20 cellular contexts compared by ENCODE assay signal in the genomic region with DNA sequence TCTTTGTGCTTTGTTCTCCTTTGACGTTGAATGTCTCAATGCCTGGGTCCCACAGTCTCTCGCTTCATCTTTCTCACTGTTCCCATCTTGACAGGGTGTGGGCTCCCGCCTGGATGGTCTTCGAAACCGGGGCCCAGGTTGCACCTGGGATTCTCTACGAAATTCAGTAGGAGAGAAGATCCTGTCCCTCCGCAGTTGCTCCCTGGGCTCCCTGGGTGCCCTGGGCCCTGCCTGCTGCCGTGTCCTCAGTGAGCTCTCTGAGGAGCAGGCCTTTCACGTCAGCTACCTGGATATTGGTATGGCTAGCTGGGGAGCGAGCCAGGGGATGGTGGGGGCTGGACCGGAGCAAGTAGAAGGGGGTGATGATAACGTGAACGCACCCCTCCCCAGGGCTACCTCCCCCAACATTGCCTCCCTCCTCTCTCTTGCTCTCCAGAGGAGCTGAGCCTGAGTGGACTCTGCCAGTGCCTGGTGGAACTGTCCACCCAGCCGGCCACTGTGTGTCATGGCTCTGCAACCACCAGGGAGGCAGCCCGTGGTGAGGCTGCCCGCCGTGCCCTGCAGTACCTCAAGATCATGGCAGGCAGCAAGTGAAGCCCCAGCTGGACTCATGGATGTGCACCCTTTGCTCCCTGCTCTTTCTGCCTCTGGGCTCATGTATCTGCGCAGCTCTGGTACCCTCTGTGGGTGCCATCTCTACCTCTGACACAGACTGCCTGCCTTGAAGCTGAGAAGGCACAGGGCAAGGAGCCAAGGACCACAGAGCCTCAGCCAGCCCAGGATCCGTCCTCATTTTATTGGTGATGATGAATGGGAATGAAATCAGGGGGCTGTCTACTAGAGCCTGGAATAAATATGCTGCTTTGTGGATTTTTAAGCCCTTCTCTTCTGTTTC. TPM values are rescaled to one million over a fixed set of nuclear protein-coding genes. Genes with fewer than 3 reads are reported as not detected.
DNase-seq lines count a peak whose midpoint lies in the region; ATAC-seq, FAIRE-seq and TF ChIP-seq lines count a peak whose summit lies in the region.
"Had no signal": no experiment of that assay in that cellular context is flagged by ENCODE, and none has a peak within 500 bp of the region (broad histone marks: within the 10 kb centered on the region; RNA-seq: fewer than 3 reads in every experiment).

No MANE protein-coding gene starts in this region.

- H3K27ac ChIP-seq in breast epithelium: peak overlapping the region; percentile 45
- peak overlapping the region; percentile 9 to 43 for H3K27ac ChIP-seq in aorta (ENCODE audit: low read depth in 1 of 2, low read length in 2 of 2)
- H3K27ac ChIP-seq in trophoblast cell (ENCODE audit: low read depth, low read length): no peak overlapping the region
- H3K27ac ChIP-seq: epithelial cell of prostate, lower lobe of right lung, upper lobe of right lung had no signal

- peaks cover 8% of the 10 kb centered on the region for H3K79me2 ChIP-seq in trophoblast cell (ENCODE audit: control insufficient read depth, insufficient read depth, low read length, poor library complexity)

- H3K27me3 ChIP-seq in breast epithelium (no peaks in the 10 kb centered on the region), aorta (ENCODE audit: control insufficient read depth in 1 of 2, insufficient read depth in 2 of 2, low read length in 1 of 2) (no peaks in the 10 kb centered on the region), trophoblast cell (ENCODE audit: insufficient read depth, low read length) (no peaks in the 10 kb centered on the region)
- H3K27me3 ChIP-seq: spleen, upper lobe of right lung had no signal

- H3K36me3 Mint-ChIP-seq in MCF 10A (ENCODE audit: insufficient read depth, unreplicated experiment): peaks cover 59% of the 10 kb centered on the region
- H3K36me3 Mint-ChIP-seq in chondrocyte (ENCODE audit: low read depth): peaks cover 3% of the 10 kb centered on the region
- no peaks in the 10 kb centered on the region for H3K36me3 Mint-ChIP-seq in neural crest cell (ENCODE audit: low read depth)

- no peak for DNase-seq in breast epithelium (ENCODE audit: low spot score in 2 of 2)
- DNase-seq in MCF 10A (ENCODE audit: unreplicated experiment): no peak
- DNase-seq in chondrocyte (ENCODE audit: low spot score): no peak
- DNase-seq in neural crest cell (ENCODE audit: low read depth, low spot score): no peak
- peak; percentile 46 to 72 for DNase-seq in aorta
- no peak for DNase-seq in trophoblast cell
- no peak for DNase-seq in NCI-H526 treated with DMSO at 0.1 percent for 48 hours (lab: John Stamatoyannopoulos, UW)
- DNase-seq in HTR-8/SVneo (ENCODE audit: insufficient read length, low spot score): no peak
- DNase-seq: activated gamma-delta T cell treated with Interleukin-2 at 50 U/mL for 16 hours, DMS153, lower lobe of right lung, NCI-H1694 treated with DMSO at 0.1 percent for 48 hours, NCI-H526, spleen, upper lobe of right lung had no signal

- TF ChIP-seq CTCF in breast epithelium (IDR thresholded peaks at IDR 0.05) (no peak), MCF 10A (IDR thresholded peaks at IDR 0.05; ENCODE audit: unreplicated experiment) (no peak), chondrocyte (IDR thresholded peaks at IDR 0.05) (no peak), neural crest cell (conservative IDR thresholded peaks at IDR 0.05) (no peak)

- H2AK5ac ChIP-seq in trophoblast cell (ENCODE audit: low read length): no peak overlapping the region

- H2AFZ ChIP-seq in trophoblast cell (ENCODE audit: insufficient read depth, low read length, poor library complexity): no peak overlapping the region

- H3K27ac Mint-ChIP-seq in MCF 10A (ENCODE audit: low read depth, unreplicated experiment) (no peak overlapping the region), chondrocyte (ENCODE audit: unreplicated experiment) (peak overlapping the region; percentile 87), neural crest cell (ENCODE audit: unreplicated experiment) (no peak overlapping the region)

- H3K4me3 Mint-ChIP-seq in MCF 10A (ENCODE audit: unreplicated experiment) (no peak overlapping the region), chondrocyte (ENCODE audit: unreplicated experiment) (peak overlapping the region; percentile 4), neural crest cell (peak overlapping the region; percentile 34)
- H3K4me3 Mint-ChIP-seq: central memory CD8-positive, alpha-beta T cell had no signal

- intact Hi-C loops in breast epithelium (cut with DNase I; ENCODE audit: low total_unique reads) (no loop called here), MCF 10A (cut with micrococcal nuclease) (loop anchor here (2.0 kb wide), 1 partner anchor 61 kb away; no protein-coding TSS in a partner anchor), aorta (cut with DNase I) (loop anchor here (5.0 to 10.0 kb wide), 2 partner anchors 154 to 181 kb away; a partner anchor contains a TSS)

- H3K4me3 ChIP-seq in breast epithelium: no peak overlapping the region
- H3K4me3 ChIP-seq in aorta (ENCODE audit: low read length in 2 of 2): no peak overlapping the region
- no peak overlapping the region for H3K4me3 ChIP-seq in trophoblast cell (ENCODE audit: low read depth, low read length)
- H3K4me3 ChIP-seq: GM12878, lower lobe of right lung, spleen, upper lobe of right lung had no signal

- H3K27me3 Mint-ChIP-seq in MCF 10A (ENCODE audit: insufficient read depth, unreplicated experiment) (no peaks in the 10 kb centered on the region), chondrocyte (ENCODE audit: low read depth) (no peaks in the 10 kb centered on the region), neural crest cell (ENCODE audit: low read depth) (peaks cover 3% of the 10 kb centered on the region)
- H3K27me3 Mint-ChIP-seq: central memory CD8-positive, alpha-beta T cell had no signal

- H3K4me2 ChIP-seq in trophoblast cell (ENCODE audit: low read length): no peak overlapping the region

- ATAC-seq in aorta (ENCODE audit: low FRiP score): no peak
- ATAC-seq: GM12878, lower lobe of right lung, upper lobe of right lung had no signal

- 69 to 70% methylated on average over 19 of the region's 19 CpGs for WGBS in aorta, 2 donors
- WGBS in trophoblast cell (ENCODE audit: extremely low coverage, insufficient coverage, insufficient read length): no CpG with 5 or more reads among the region's 19 CpGs

- peaks cover 11% of the 10 kb centered on the region for H3K79me1 ChIP-seq in trophoblast cell (ENCODE audit: low read length)

- no peak overlapping the region for H3K14ac ChIP-seq in trophoblast cell (ENCODE audit: low read length)

- H2BK12ac ChIP-seq in trophoblast cell (ENCODE audit: low read length): no peak overlapping the region

- H4K12ac ChIP-seq in trophoblast cell (ENCODE audit: low read depth, low read length): no peak overlapping the region

- H3K36me3 ChIP-seq in breast epithelium: no peaks in the 10 kb centered on the region
- H3K36me3 ChIP-seq in aorta (ENCODE audit: control insufficient read depth in 1 of 2, insufficient read depth in 2 of 2, low read length in 1 of 2): no peaks in the 10 kb centered on the region
- H3K36me3 ChIP-seq in trophoblast cell (ENCODE audit: control insufficient read depth in 1 of 2, insufficient read depth in 2 of 2, low read length in 2 of 2): peaks cover 37 to 53% of the 10 kb centered on the region in 2 experiments

- H3K9me3 ChIP-seq in breast epithelium (no peaks in the 10 kb centered on the region), aorta (ENCODE audit: control insufficient read depth, low read length) (no peaks in the 10 kb centered on the region), trophoblast cell (ENCODE audit: insufficient read depth, low read depth, low read length) (peaks cover 5% of the 10 kb centered on the region)
- H3K9me3 ChIP-seq: lower lobe of right lung, spleen, upper lobe of right lung had no signal

- H2BK120ac ChIP-seq in trophoblast cell (ENCODE audit: insufficient read depth, low read length, poor library complexity): no peak overlapping the region

- no peak for TF ChIP-seq POLR2A in breast epithelium (IDR thresholded peaks at IDR 0.05)

- H3K18ac ChIP-seq in trophoblast cell (ENCODE audit: low read length): no peak overlapping the region

- CTCF ChIA-PET in MCF 10A (lab: Yijun Ruan, JAX): interaction anchor here (0.6 to 0.8 kb wide), 2 partner anchors 9 to 82 kb away, joined by 3 read pairs; no protein-coding TSS in a partner anchor

- H3K9me3 Mint-ChIP-seq in MCF 10A (ENCODE audit: unreplicated experiment) (no peaks in the 10 kb centered on the region), chondrocyte (ENCODE audit: low read depth) (no peaks in the 10 kb centered on the region), neural crest cell (no peaks in the 10 kb centered on the region)
- H3K9me3 Mint-ChIP-seq: central memory CD8-positive, alpha-beta T cell had no signal

- BruUV-seq in MCF 10A (replicated peaks; lab: Mats Ljungman, UMichigan): no TSS peak

- H3K4me1 Mint-ChIP-seq in MCF 10A (ENCODE audit: insufficient read depth, unreplicated experiment): peaks cover 12% of the 10 kb centered on the region
- peaks cover 41% of the 10 kb centered on the region for H3K4me1 Mint-ChIP-seq in chondrocyte (ENCODE audit: low read depth)
- H3K4me1 Mint-ChIP-seq in neural crest cell: peaks cover 8% of the 10 kb centered on the region

- no peak for FAIRE-seq in HTR-8/SVneo (lab: Jason Lieb, UNC)
- FAIRE-seq: GM12878 had no signal

- H4K91ac ChIP-seq in trophoblast cell (ENCODE audit: low read depth, low read length): no peak overlapping the region

- H3K4me1 ChIP-seq in breast epithelium: peaks cover 7 to 8% of the 10 kb centered on the region in 2 donors
- H3K4me1 ChIP-seq in aorta (ENCODE audit: control insufficient read depth in 1 of 2, insufficient read depth in 2 of 2, low read length in 2 of 2): no peaks in the 10 kb centered on the region
- H3K4me1 ChIP-seq in trophoblast cell (ENCODE audit: control insufficient read depth in 1 of 2, insufficient read depth in 2 of 2, low read length in 2 of 2): peaks cover 8% of the 10 kb centered on the region in 2 experiments

- H3K9ac ChIP-seq in trophoblast cell (ENCODE audit: low read length): no peak overlapping the region

- no peak overlapping the region for H3K23ac ChIP-seq in trophoblast cell (ENCODE audit: low read length)

- H2BK5ac ChIP-seq in trophoblast cell (ENCODE audit: low read depth, low read length, poor library complexity): no peak overlapping the region

- no peak overlapping the region for H3K4ac ChIP-seq in trophoblast cell (ENCODE audit: low read depth, low read length)

- no peak overlapping the region for H4K8ac ChIP-seq in trophoblast cell (ENCODE audit: low read depth, low read length)

- POLR2A ChIA-PET in MCF 10A (lab: Yijun Ruan, JAX): interaction anchor here (0.6 to 1.2 kb wide), 4 partner anchors 11 to 22 kb away, joined by 3 read pairs; no protein-coding TSS in a partner anchor

RNA-seq across cellular contexts. Expression of a gene that starts 1.5 kb away (rescaled TPM):
- total RNA-seq in breast epithelium: under 1 TPM in 1 of 3 donors, not detected in 2; 0.98 TPM
- total RNA-seq in MCF 10A (2022): not detected in 2 replicates
- 0.92 TPM in 1 of 3 replicates, not detected in the others for total RNA-seq in chondrocyte
- 0.73 TPM in 1 of 2 replicates, not detected in the other for total RNA-seq in neural crest cell
- not detected for total RNA-seq in aorta
- 10 to 100 TPM in 1 of 2 donors, 1 to 10 TPM in 1; 5.1 to 14.4 TPM for polyA plus RNA-seq in aorta
- polyA plus RNA-seq in trophoblast cell (2013): 0.18 and 0.23 TPM in 2 replicates
- total RNA-seq: lower lobe of right lung; omental fat pad; spleen; T-helper 2 cell treated with Interferon-gamma antibody and Interleukin-4, amounts not matched to agents 100 ng/mL and 5 ng/mL, for 36 hours; upper lobe of right lung had no signal

RNA-seq across cellular contexts. Expression of a gene that starts 4.7 kb away (rescaled TPM):
- total RNA-seq in breast epithelium (10 to 100 TPM; 24.8 to 45.1 (median 37.0) TPM), MCF 10A (2022) (26.4 and 27.8 TPM in 2 replicates), chondrocyte (23.5 to 34.0 TPM (median 24.1 TPM) in 3 replicates), neural crest cell (66.6 and 73.1 TPM in 2 replicates), aorta (10 to 100 TPM; 11.5 to 22.5 TPM)
- polyA plus RNA-seq in aorta: 10 to 100 TPM in 1 of 2 donors, 1 to 10 TPM in 1; 8.8 to 36.3 TPM
- 27.8 and 29.3 TPM in 2 replicates for polyA plus RNA-seq in trophoblast cell (2013)

RNA-seq across cellular contexts. Expression of a gene that starts 6.5 kb away (rescaled TPM):
- total RNA-seq in breast epithelium (10 to 100 TPM; 16.4 to 28.8 (median 24.6) TPM), MCF 10A (2022) (4.6 and 5.9 TPM in 2 replicates), chondrocyte (25.5 to 30.6 TPM (median 26.9 TPM) in 3 replicates), neural crest cell (32.9 and 33.0 TPM in 2 replicates), aorta (10 to 100 TPM; 21.2 to 44.5 TPM)
- 10 to 100 TPM in 1 of 2 donors, 1 to 10 TPM in 1; 3.6 to 68.4 TPM for polyA plus RNA-seq in aorta
- polyA plus RNA-seq in trophoblast cell (2013): 5.5 and 5.8 TPM in 2 replicates

RNA-seq across cellular contexts. Expression of a gene that starts 53.9 kb away (rescaled TPM):
- 100 to 1,000 TPM; 512 to 722 (median 529) TPM for total RNA-seq in breast epithelium
- total RNA-seq in MCF 10A (2022): 994 and 1,037 TPM in 2 replicates
- 601 to 638 TPM (median 611 TPM) in 3 replicates for total RNA-seq in chondrocyte
- 1,351 and 1,375 TPM in 2 replicates for total RNA-seq in neural crest cell
- 100 to 1,000 TPM; 578 to 688 TPM for total RNA-seq in aorta
- polyA plus RNA-seq in aorta: 100 to 1,000 TPM; 510 to 513 TPM
- 585 and 609 TPM in 2 replicates for polyA plus RNA-seq in trophoblast cell (2013)

Comparison
In these comparisons a context has a peak if more than half of its experiments do, and no peak if none do; other contexts are left out.
1. DNase-seq: peak in aorta (2 of 2); none in breast epithelium (0 of 2), MCF 10A (single experiment), chondrocyte (single experiment), neural crest cell (single experiment), trophoblast cell (0 of 2), NCI-H526 treated with DMSO at 0.1 percent for 48 hours (single experiment) and HTR-8/SVneo (single experiment).